In genomic region chrX:108271397-108271787, GRCh38 we compare ENCODE assay signal across 16 cellular contexts.
A peak's percentile ranks its signal among the peaks of the same experiment; 100 is the strongest.
DNase-seq lines count a peak whose midpoint lies in the region; ATAC-seq and TF ChIP-seq lines count a peak whose summit lies in the region.
"Had no signal": no experiment of that assay in that cellular context is flagged by ENCODE, and none has a peak within 500 bp of the region (broad histone marks: within the 10 kb centered on the region; RNA-seq: fewer than 3 reads in every experiment).

No MANE protein-coding gene starts in this region.

- no peaks in the 10 kb centered on the region for H3K36me3 ChIP-seq in RWPE2 (ENCODE audit: low read depth)
- H3K36me3 ChIP-seq: gastrocnemius medialis, right atrium auricular region had no signal

- peak overlapping the region; percentile 76 for H3K27ac ChIP-seq in RWPE2 (ENCODE audit: poor library complexity, severe bottlenecking)
- H3K27ac ChIP-seq: gastrocnemius medialis, right atrium auricular region had no signal

- no peak for TF ChIP-seq CTCF in RWPE2 (IDR thresholded peaks at IDR 0.05; ENCODE audit: poor library complexity, severe bottlenecking)

- H3K9me3 ChIP-seq in RWPE2 (ENCODE audit: severe bottlenecking): no peaks in the 10 kb centered on the region
- H3K9me3 ChIP-seq: gastrocnemius medialis had no signal

- ATAC-seq in GM18907 (IDR thresholded peaks at IDR 0.05; ENCODE audit: unreplicated experiment) (peak; percentile 80), HG02943 (IDR thresholded peaks at IDR 0.05; ENCODE audit: low read depth, unreplicated experiment) (peak; percentile 60), RWPE2 (ENCODE audit: low read depth) (no peak), GM18873 (IDR thresholded peaks at IDR 0.05; ENCODE audit: low FRiP score, unreplicated experiment) (no peak)
- ATAC-seq: gastrocnemius medialis, WTC11 had no signal

- no peaks in the 10 kb centered on the region for H3K27me3 ChIP-seq in RWPE2 (ENCODE audit: insufficient read depth, poor library complexity, severe bottlenecking)
- H3K27me3 ChIP-seq: gastrocnemius medialis, right atrium auricular region had no signal

- peaks cover 35% of the 10 kb centered on the region for H3K4me1 ChIP-seq in RWPE2 (ENCODE audit: insufficient read depth, poor library complexity, severe bottlenecking)
- H3K4me1 ChIP-seq: gastrocnemius medialis, right atrium auricular region had no signal

- DNase-seq in RWPE2 (ENCODE audit: low spot score): no peak
- DNase-seq in renal cortical epithelial cell (ENCODE audit: low read depth): peak; percentile 47
- DNase-seq in activated effector memory CD4-positive, alpha-beta T cell treated with Interleukin-2 at 50 U/mL for 16 hours: no peak
- no peak for DNase-seq in SHP77 treated with DMSO at 0.1 percent for 48 hours (lab: John Stamatoyannopoulos, UW)
- DNase-seq: activated CD8-positive, alpha-beta memory T cell treated with anti-CD3 and anti-CD28 coated beads for 24 hours; gastrocnemius medialis; Karpas-422; NCI-H2081 treated with DMSO at 0.1 percent for 48 hours; NK-92 treated with Interleukin-12 subunit alpha and Interleukin-12 subunit beta, amount 100 ng/mL, for 24 hours; stimulated activated CD4-positive, alpha-beta T cell treated with anti-CD3 and anti-CD28 coated beads, Interleukin-1b, Interleukin-23, amount 100 ng/mL, for 48 hours; T-helper 1 cell had no signal

- no peak overlapping the region for H3K4me3 ChIP-seq in RWPE2 (ENCODE audit: severe bottlenecking)
- H3K4me3 ChIP-seq: gastrocnemius medialis, right atrium auricular region had no signal

Comparison
In these comparisons a context has a peak if more than half of its experiments do, and no peak if none do; other contexts are left out.
1. ATAC-seq: peak in GM18907 (single experiment) and HG02943 (single experiment); none in RWPE2 (single experiment) and GM18873 (single experiment).